ENCODE assay signal across 8 cellular contexts in genomic region chr21:44949161-44950015, GRCh38. TPM values are rescaled to one million over a fixed set of nuclear protein-coding genes. Genes with fewer than 3 reads are reported as not detected.
DNase-seq lines count a peak whose midpoint lies in the region; ATAC-seq and TF ChIP-seq lines count a peak whose summit lies in the region.

No MANE protein-coding gene starts in this region.

- peak; percentile 73 for DNase-seq in COLO668 (lab: John Stamatoyannopoulos, UW; ENCODE audit: unreplicated experiment)
- DNase-seq in HCEC 1CT: peak; percentile 65
- peak; percentile 88 to 95 (median 90) for DNase-seq in Peyer's patch
- peak in 1 of 2 donors; percentile 79 for DNase-seq in foreskin fibroblast
- DNase-seq in osteocyte (ENCODE audit: extremely low spot score, unreplicated experiment): peak; percentile 92
- DNase-seq in upper lobe of left lung: peak in 1 of 2 donors; percentile 88

- no peaks in the 10 kb centered on the region for H3K27me3 ChIP-seq in Peyer's patch
- H3K27me3 ChIP-seq in upper lobe of left lung: no peaks in the 10 kb centered on the region

- peaks cover 26% of the 10 kb centered on the region for H3K36me3 Mint-ChIP-seq in activated T-helper 17 cell treated with anti-CD3 and anti-CD28 coated beads, Interleukin-2, amount 50 U/mL, for 72 hours (ENCODE audit: low read depth)
- H3K36me3 Mint-ChIP-seq in osteocyte (ENCODE audit: unreplicated experiment): peaks cover 8% of the 10 kb centered on the region

- no peak overlapping the region for H3K4me3 Mint-ChIP-seq in activated T-helper 17 cell treated with anti-CD3 and anti-CD28 coated beads, Interleukin-2, amount 50 U/mL, for 72 hours
- H3K4me3 Mint-ChIP-seq in osteocyte (ENCODE audit: unreplicated experiment): no peak overlapping the region

- no peaks in the 10 kb centered on the region for H3K9me3 Mint-ChIP-seq in activated T-helper 17 cell treated with anti-CD3 and anti-CD28 coated beads, Interleukin-2, amount 50 U/mL, for 72 hours
- no peaks in the 10 kb centered on the region for H3K9me3 Mint-ChIP-seq in osteocyte (ENCODE audit: unreplicated experiment)

- H3K4me1 ChIP-seq in Peyer's patch: peaks cover 0 to 11% (median 5%) of the 10 kb centered on the region in 4 donors
- peaks cover 5 to 13% (median 7%) of the 10 kb centered on the region in 4 donors for H3K4me1 ChIP-seq in upper lobe of left lung

- TF ChIP-seq POLR2A in Peyer's patch (IDR thresholded peaks at IDR 0.05) (no peak), upper lobe of left lung (IDR thresholded peaks at IDR 0.05) (no peak)

- H3K4me3 ChIP-seq in Peyer's patch: no peak overlapping the region
- no peak overlapping the region for H3K4me3 ChIP-seq in foreskin fibroblast (ENCODE audit: low read depth in 1 of 2, low read length in 2 of 2)
- H3K4me3 ChIP-seq in upper lobe of left lung: no peak overlapping the region

- ATAC-seq in activated T-helper 17 cell treated with anti-CD3 and anti-CD28 coated beads, Interleukin-2, amount 50 U/mL, for 72 hours (replicated peaks): peak; percentile 96
- peak; percentile 85 to 86 for ATAC-seq in upper lobe of left lung (ENCODE audit: low FRiP score in 2 of 2)
- ATAC-seq in HG02870 (IDR thresholded peaks at IDR 0.05; ENCODE audit: unreplicated experiment): no peak

- H3K27me3 Mint-ChIP-seq in activated T-helper 17 cell treated with anti-CD3 and anti-CD28 coated beads, Interleukin-2, amount 50 U/mL, for 72 hours: no peaks in the 10 kb centered on the region
- H3K27me3 Mint-ChIP-seq in osteocyte (ENCODE audit: unreplicated experiment): no peaks in the 10 kb centered on the region

- H3K27ac Mint-ChIP-seq in activated T-helper 17 cell treated with anti-CD3 and anti-CD28 coated beads, Interleukin-2, amount 50 U/mL, for 72 hours: no peak overlapping the region
- no peak overlapping the region for H3K27ac Mint-ChIP-seq in osteocyte (ENCODE audit: unreplicated experiment)

- TF ChIP-seq CTCF in Peyer's patch (IDR thresholded peaks at IDR 0.05) (peak; percentile 77 to 92 (median 90)), foreskin fibroblast (IDR thresholded peaks at IDR 0.05; ENCODE audit: low read depth, low read length) (peak; percentile 92), osteocyte (IDR thresholded peaks at IDR 0.05) (peak; percentile 96), upper lobe of left lung (IDR thresholded peaks at IDR 0.05) (peak; percentile 88 to 96 (median 94))

- H3K9me3 ChIP-seq in Peyer's patch (no peaks in the 10 kb centered on the region), upper lobe of left lung (no peaks in the 10 kb centered on the region)

- H3K36me3 ChIP-seq in Peyer's patch: peaks cover 0 to 22% (median 0%) of the 10 kb centered on the region in 3 donors
- H3K36me3 ChIP-seq in upper lobe of left lung: peaks cover 0 to 41% (median 20%) of the 10 kb centered on the region in 4 donors

- 61 to 76% methylated on average over 12 to 30 of the region's 39 CpGs for WGBS in upper lobe of left lung, 2 donors

- TF ChIP-seq EP300 in upper lobe of left lung (IDR thresholded peaks at IDR 0.05): no peak

- no peaks in the 10 kb centered on the region for H3K4me1 Mint-ChIP-seq in activated T-helper 17 cell treated with anti-CD3 and anti-CD28 coated beads, Interleukin-2, amount 50 U/mL, for 72 hours
- peaks cover 30% of the 10 kb centered on the region for H3K4me1 Mint-ChIP-seq in osteocyte (ENCODE audit: unreplicated experiment)

- H3K27ac ChIP-seq in Peyer's patch (peak overlapping the region in 1 of 4 donors; percentile 25), upper lobe of left lung (no peak overlapping the region)

RNA-seq across cellular contexts. Expression of gene SLX9, which starts 9.6 kb away (rescaled TPM):
- total RNA-seq in Peyer's patch (10 to 100 TPM in 1 of 4 donors, 1 to 10 TPM in 2, not detected in 1; 7.8 to 10.5 (median 10.0) TPM), osteocyte (30.4 and 33.1 TPM in 2 replicates), upper lobe of left lung (10 to 100 TPM in 5 of 6 donors, 1 to 10 TPM in 1; 5.5 to 34.6 (median 22.8) TPM)
- 10 to 100 TPM; 28.6 to 56.7 TPM for total RNA-seq in activated T-helper 17 cell treated with anti-CD3 and anti-CD28 coated beads, Interleukin-2, amount 50 U/mL, for 72 hours

RNA-seq across cellular contexts. Expression of gene ITGB2, which starts 28.7 kb away (rescaled TPM):
- 10 to 100 TPM in 3 of 4 donors, 1 to 10 TPM in 1; 9.3 to 58.6 (median 16.4) TPM for total RNA-seq in Peyer's patch
- 100 to 1,000 TPM; 240 to 302 TPM for total RNA-seq in activated T-helper 17 cell treated with anti-CD3 and anti-CD28 coated beads, Interleukin-2, amount 50 U/mL, for 72 hours
- 0.62 and 1.1 TPM in 2 replicates for total RNA-seq in osteocyte
- 100 to 1,000 TPM in 5 of 6 donors, 10 to 100 TPM in 1; 73.1 to 435 (median 149) TPM for total RNA-seq in upper lobe of left lung
